In genomic region chr3:186826316-186826977, GRCh38 we compare ENCODE assay signal across 9 cellular contexts. TPM values are rescaled to one million over a fixed set of nuclear protein-coding genes. Genes with fewer than 3 reads are reported as not detected.
DNase-seq lines count a peak whose midpoint lies in the region; ATAC-seq, FAIRE-seq and TF ChIP-seq lines count a peak whose summit lies in the region.
"Had no signal": no experiment of that assay in that cellular context is flagged by ENCODE, and none has a peak within 500 bp of the region (broad histone marks: within the 10 kb centered on the region; RNA-seq: fewer than 3 reads in every experiment).

No MANE protein-coding gene starts in this region.

- no peaks in the 10 kb centered on the region for H3K36me3 Mint-ChIP-seq in HFFc6 (ENCODE audit: low read depth)

- H3K4me1 Mint-ChIP-seq in HFFc6 (ENCODE audit: low read depth): peaks cover 41% of the 10 kb centered on the region

- no peak for TF ChIP-seq EP300 in sigmoid colon (IDR thresholded peaks at IDR 0.05)

- H3K4me3 ChIP-seq in foreskin fibroblast (ENCODE audit: low read depth in 1 of 2, low read length in 2 of 2) (peak overlapping the region; percentile 62 to 70), sigmoid colon (peak overlapping the region; percentile 50 to 74 (median 65))

- H3K27me3 Mint-ChIP-seq in HFFc6 (ENCODE audit: insufficient read depth): peaks cover 35% of the 10 kb centered on the region

- no peaks in the 10 kb centered on the region for H3K9me3 Mint-ChIP-seq in HFFc6

- H3K36me3 ChIP-seq in sigmoid colon: no peaks in the 10 kb centered on the region

- no peak for DNase-seq in HFFc6
- DNase-seq in activated CD4-positive, alpha-beta T cell treated with anti-CD3 and anti-CD28 coated beads, Interleukin-2, amount 50 U/mL, for 48 hours: peak; percentile 34 to 37
- peak in 1 of 2 donors; percentile 22 for DNase-seq in foreskin fibroblast
- no peak for DNase-seq in sigmoid colon
- no peak for DNase-seq in NCI-H345 treated with DMSO at 0.1 percent for 48 hours (lab: John Stamatoyannopoulos, UW; ENCODE audit: unreplicated experiment)
- no peak for DNase-seq in D721Med (ENCODE audit: insufficient read length, low spot score)
- DNase-seq in foreskin melanocyte: no peak

- intact Hi-C loops in sigmoid colon (cut with DNase I): loop anchor here (2.0 to 5.0 kb wide), 3 partner anchors 20 to 719 kb away; partner anchors contain the start of genes ETV5 and RFC4

- peak overlapping the region; percentile 81 for H3K4me3 Mint-ChIP-seq in HFFc6

- peak overlapping the region in 1 of 4 donors; percentile 74 for H3K27ac ChIP-seq in sigmoid colon

- peaks cover 0 to 29% (median 13%) of the 10 kb centered on the region in 4 donors for H3K4me1 ChIP-seq in sigmoid colon

- H3K27ac Mint-ChIP-seq in HFFc6: no peak overlapping the region; the same call in 1 of the 2 replicates

- 17 to 22% methylated on average over 17 of the region's 17 CpGs for WGBS in sigmoid colon, 2 donors

- TF ChIP-seq POLR2A in sigmoid colon (IDR thresholded peaks at IDR 0.05): no peak

- H3K9me3 ChIP-seq in sigmoid colon: no peaks in the 10 kb centered on the region

- peaks cover 18 to 64% (median 40%) of the 10 kb centered on the region in 3 donors for H3K27me3 ChIP-seq in sigmoid colon

- no peak for ATAC-seq in HG02870 (IDR thresholded peaks at IDR 0.05; ENCODE audit: unreplicated experiment)

- TF ChIP-seq CTCF in HFFc6 (IDR thresholded peaks at IDR 0.05) (no peak), foreskin fibroblast (IDR thresholded peaks at IDR 0.05; ENCODE audit: low read depth, low read length) (no peak), sigmoid colon (IDR thresholded peaks at IDR 0.05) (no peak), D721Med (IDR thresholded peaks at IDR 0.05; ENCODE audit: insufficient read depth, missing control alignments) (no peak)

- FAIRE-seq in D721Med (lab: Jason Lieb, UNC): no peak

RNA-seq across cellular contexts. Expression of gene ADIPOQ, which starts 16.1 kb away (rescaled TPM):
- total RNA-seq in HFFc6 (2021; fragmentation: NEBNext Ultra II Directional; extraction: Animal tissue kit (Norgen Biotek cat#: 25700)): not detected
- total RNA-seq in sigmoid colon: 10 to 100 TPM in 1 of 4 donors, under 1 TPM in 3; 0.54 to 53.5 (median 0.83) TPM
- polyA plus RNA-seq in sigmoid colon: 10 to 100 TPM in 1 of 3 donors, 1 to 10 TPM in 1, not detected in 1; 1.8 to 25.3 TPM
- total RNA-seq: T-helper 1 cell treated with Interleukin-12 subunit alpha and Interleukin-12 subunit beta and Interleukin-4 antibody, amounts not matched to agents 30 ng/mL and 1 ng/mL, for 36 hours had no signal

RNA-seq across cellular contexts. Expression of gene RFC4, which starts 20.2 kb away (rescaled TPM):
- total RNA-seq in HFFc6 (2021; fragmentation: NEBNext Ultra II Directional; extraction: Animal tissue kit (Norgen Biotek cat#: 25700)): 10 to 100 TPM; 13.3 to 27.9 (median 25.7) TPM
- total RNA-seq in sigmoid colon: 10 to 100 TPM in 3 of 4 donors, 1 to 10 TPM in 1; 8.7 to 26.6 (median 18.5) TPM
- polyA plus RNA-seq in sigmoid colon: 10 to 100 TPM; 13.9 to 30.3 (median 14.4) TPM

RNA-seq across cellular contexts. Expression of gene EIF4A2, which starts 43.1 kb away (rescaled TPM):
- total RNA-seq in HFFc6 (2021; fragmentation: NEBNext Ultra II Directional; extraction: Animal tissue kit (Norgen Biotek cat#: 25700)): 100 to 1,000 TPM; 249 to 363 (median 264) TPM
- total RNA-seq in sigmoid colon: 1,000 to 10,000 TPM in 1 of 4 donors, 100 to 1,000 TPM in 3; 632 to 1,010 (median 767) TPM
- polyA plus RNA-seq in sigmoid colon: 100 to 1,000 TPM; 305 to 428 (median 372) TPM

Comparison
In these comparisons a context has a peak if more than half of its experiments do, and no peak if none do; other contexts are left out.
1. DNase-seq: peak in activated CD4-positive, alpha-beta T cell treated with anti-CD3 and anti-CD28 coated beads, Interleukin-2, amount 50 U/mL, for 48 hours (2 of 2); none in HFFc6 (single experiment), sigmoid colon (single experiment), NCI-H345 treated with DMSO at 0.1 percent for 48 hours (single experiment), D721Med (single experiment) and foreskin melanocyte (single experiment).